In the genomic region with DNA sequence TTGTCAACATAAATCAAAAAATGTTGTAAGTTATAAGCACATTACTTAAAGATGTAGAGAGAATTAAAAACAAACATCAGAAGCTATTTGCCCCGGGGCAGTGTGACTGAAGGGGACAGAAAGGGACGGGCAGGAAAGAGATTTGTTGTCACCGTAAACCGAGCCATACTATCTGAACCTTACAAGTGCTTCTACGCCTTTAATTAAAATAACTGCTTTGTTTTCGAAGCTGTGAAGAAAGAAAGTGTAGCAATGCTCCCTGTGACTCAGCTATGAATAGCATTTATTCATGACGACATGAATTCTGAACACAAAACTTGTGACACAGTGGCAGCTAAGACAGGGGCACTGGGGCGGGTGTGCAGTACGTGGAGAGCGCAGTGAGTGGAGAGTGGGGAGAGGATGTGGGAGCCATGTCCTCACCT, we compare ENCODE assay signal across 11 cellular contexts. TPM values are rescaled to one million over a fixed set of nuclear protein-coding genes. Genes with fewer than 3 reads are reported as not detected.
DNase-seq lines count a peak whose midpoint lies in the region; TF ChIP-seq lines count a peak whose summit lies in the region.
"Had no signal": no experiment of that assay in that cellular context is flagged by ENCODE, and none has a peak within 500 bp of the region (broad histone marks: within the 10 kb centered on the region; RNA-seq: fewer than 3 reads in every experiment).

No MANE protein-coding gene starts in this region.

- peaks cover 6% of the 10 kb centered on the region for H3K4me1 ChIP-seq in osteoblast (ENCODE audit: insufficient read depth, low read length)

- H3K36me3 ChIP-seq in osteoblast (ENCODE audit: insufficient read depth, low read length), result peaks cover 3% of the 10 kb centered on the region

- peaks cover 8% of the 10 kb centered on the region for H3K4me1 Mint-ChIP-seq in CD14-positive monocyte
- no peaks in the 10 kb centered on the region for H3K4me1 Mint-ChIP-seq in T-helper 2 cell treated with Interferon-gamma antibody and Interleukin-4, amounts not matched to agents 5 μg/mL and 100 μg/mL, for 36 hours (ENCODE audit: low read depth)

- H3K27me3 ChIP-seq in osteoblast (ENCODE audit: insufficient read depth, low read length), result no peaks in the 10 kb centered on the region

- no peak overlapping the region for H2AFZ ChIP-seq in osteoblast (ENCODE audit: low read length)

- no peaks in the 10 kb centered on the region for H3K27me3 Mint-ChIP-seq in CD14-positive monocyte (ENCODE audit: low read depth in 3 of 3)
- H3K27me3 Mint-ChIP-seq in T-helper 2 cell treated with Interferon-gamma antibody and Interleukin-4, amounts not matched to agents 5 μg/mL and 100 μg/mL, for 36 hours (ENCODE audit: low read depth), result no peaks in the 10 kb centered on the region

- H3K9me3 ChIP-seq in osteoblast (ENCODE audit: low read depth, low read length), result no peaks in the 10 kb centered on the region
- H3K9me3 ChIP-seq: thoracic aorta had no signal

- in situ Hi-C loops in G401 (cut with HindIII; ENCODE audit: low sequenced_read_pairs), result no loop called here

- DNase-seq in CD14-positive monocyte (ENCODE audit: low spot score), result no peak
- DNase-seq in RPMI7951 (ENCODE audit: low read depth), result peak; percentile 60
- DNase-seq in fibroblast of mammary gland (ENCODE audit: low read depth), result peak; percentile 78
- DNase-seq in osteoblast (ENCODE audit: insufficient read length, low spot score, missing footprints), result peak; percentile 96
- no peak for DNase-seq in amniotic stem cell (lab: John Stamatoyannopoulos, UW)
- DNase-seq in NCI-H1105 (lab: John Stamatoyannopoulos, UW), result no peak
- DNase-seq in G401 (ENCODE audit: low spot score), result no peak
- no peak for DNase-seq in T-helper 2 cell treated with Interferon-gamma antibody and Interleukin-4, amounts not matched to agents 5 μg/mL and 100 μg/mL, for 36 hours (ENCODE audit: low spot score)
- DNase-seq: activated T-cell treated with anti-CD3 and anti-CD28 coated beads, Interleukin-2, amount 50 U/mL, for 4 hours; effector CD8-positive, alpha-beta T cell had no signal

- H3K79me2 ChIP-seq in osteoblast (ENCODE audit: insufficient read depth, low read length), result peaks cover 62% of the 10 kb centered on the region

- TF ChIP-seq CTCF in CD14-positive monocyte (IDR thresholded peaks at IDR 0.05) (no peak), fibroblast of mammary gland (conservative IDR thresholded peaks at IDR 0.05; ENCODE audit: control insufficient read depth, insufficient read depth, low read depth, low read length) (no peak), osteoblast (IDR thresholded peaks at IDR 0.05; ENCODE audit: extremely low read depth, low read depth, low read length) (no peak)

- peak overlapping the region; percentile 24 to 91 (median 80) for H3K27ac Mint-ChIP-seq in CD14-positive monocyte
- H3K27ac Mint-ChIP-seq in T-helper 2 cell treated with Interferon-gamma antibody and Interleukin-4, amounts not matched to agents 5 μg/mL and 100 μg/mL, for 36 hours, result no peak overlapping the region

- no peak overlapping the region for H3K4me2 ChIP-seq in osteoblast (ENCODE audit: insufficient read depth, low read length)

- no peak overlapping the region for H3K4me3 Mint-ChIP-seq in CD14-positive monocyte
- no peak overlapping the region for H3K4me3 Mint-ChIP-seq in T-helper 2 cell treated with Interferon-gamma antibody and Interleukin-4, amounts not matched to agents 5 μg/mL and 100 μg/mL, for 36 hours
- H3K4me3 Mint-ChIP-seq: activated T-cell treated with anti-CD3 and anti-CD28 coated beads, Interleukin-2, amount 50 U/mL, for 4 hours had no signal

- intact Hi-C loops in CD14-positive monocyte (cut with micrococcal nuclease), result no loop called here

- peak overlapping the region; percentile 58 for H3K27ac ChIP-seq in osteoblast (ENCODE audit: low read depth, low read length)
- H3K27ac ChIP-seq: thoracic aorta had no signal

- H3K9me3 Mint-ChIP-seq in CD14-positive monocyte, result peaks cover 8 to 31% (median 26%) of the 10 kb centered on the region in 7 donors
- peaks cover 13% of the 10 kb centered on the region for H3K9me3 Mint-ChIP-seq in T-helper 2 cell treated with Interferon-gamma antibody and Interleukin-4, amounts not matched to agents 5 μg/mL and 100 μg/mL, for 36 hours
- H3K9me3 Mint-ChIP-seq: activated T-cell treated with anti-CD3 and anti-CD28 coated beads, Interleukin-2, amount 50 U/mL, for 4 hours had no signal

- H3K4me3 ChIP-seq in fibroblast of mammary gland (ENCODE audit: control insufficient read depth, low read depth, low read length) (no peak overlapping the region), osteoblast (ENCODE audit: insufficient read depth, low read length) (no peak overlapping the region)
- H3K4me3 ChIP-seq: thoracic aorta had no signal

- H4K20me1 ChIP-seq in osteoblast (ENCODE audit: insufficient read depth, low read length), result peaks cover 40% of the 10 kb centered on the region

- peaks cover 61 to 85% of the 10 kb centered on the region in 2 donors for H3K36me3 Mint-ChIP-seq in CD14-positive monocyte
- H3K36me3 Mint-ChIP-seq in T-helper 2 cell treated with Interferon-gamma antibody and Interleukin-4, amounts not matched to agents 5 μg/mL and 100 μg/mL, for 36 hours (ENCODE audit: low read depth), result peaks cover 40% of the 10 kb centered on the region

RNA-seq across cellular contexts. Expression of gene ZNF787, which starts 30.0 kb away (rescaled TPM):
- polyA plus RNA-seq in CD14-positive monocyte, result 1 to 10 TPM; 1.2 to 1.8 TPM
- 4.4 and 10.7 TPM in 2 replicates for total RNA-seq in RPMI7951 (2014; rRNA removed; shearing (Covaris generic))
- 23.6 and 27.5 TPM in 2 replicates for total RNA-seq in osteoblast
- 55.8 and 56.1 TPM in 2 replicates for total RNA-seq in G401 (2014; rRNA removed; shearing (Covaris generic))

RNA-seq across cellular contexts. Expression of gene ZNF444, which starts 50.0 kb away (rescaled TPM):
- polyA plus RNA-seq in CD14-positive monocyte, result 1 to 10 TPM; 2.7 to 3.5 TPM
- 5.0 and 8.8 TPM in 2 replicates for total RNA-seq in RPMI7951 (2014; rRNA removed; shearing (Covaris generic))
- total RNA-seq in osteoblast, result 13.0 and 16.6 TPM in 2 replicates
- 30.2 and 36.6 TPM in 2 replicates for total RNA-seq in G401 (2014; rRNA removed; shearing (Covaris generic))

Comparison
In these comparisons a context has a peak if more than half of its experiments do, and no peak if none do; other contexts are left out.
1. DNase-seq: peak in RPMI7951 (single experiment), fibroblast of mammary gland (single experiment) and osteoblast (single experiment); none in CD14-positive monocyte (single experiment), amniotic stem cell (single experiment), NCI-H1105 (single experiment), G401 (single experiment) and T-helper 2 cell treated with Interferon-gamma antibody and Interleukin-4, amounts not matched to agents 5 μg/mL and 100 μg/mL, for 36 hours (single experiment).